Comparison of ENCODE assay signal across 8 cellular contexts in the genomic region with DNA sequence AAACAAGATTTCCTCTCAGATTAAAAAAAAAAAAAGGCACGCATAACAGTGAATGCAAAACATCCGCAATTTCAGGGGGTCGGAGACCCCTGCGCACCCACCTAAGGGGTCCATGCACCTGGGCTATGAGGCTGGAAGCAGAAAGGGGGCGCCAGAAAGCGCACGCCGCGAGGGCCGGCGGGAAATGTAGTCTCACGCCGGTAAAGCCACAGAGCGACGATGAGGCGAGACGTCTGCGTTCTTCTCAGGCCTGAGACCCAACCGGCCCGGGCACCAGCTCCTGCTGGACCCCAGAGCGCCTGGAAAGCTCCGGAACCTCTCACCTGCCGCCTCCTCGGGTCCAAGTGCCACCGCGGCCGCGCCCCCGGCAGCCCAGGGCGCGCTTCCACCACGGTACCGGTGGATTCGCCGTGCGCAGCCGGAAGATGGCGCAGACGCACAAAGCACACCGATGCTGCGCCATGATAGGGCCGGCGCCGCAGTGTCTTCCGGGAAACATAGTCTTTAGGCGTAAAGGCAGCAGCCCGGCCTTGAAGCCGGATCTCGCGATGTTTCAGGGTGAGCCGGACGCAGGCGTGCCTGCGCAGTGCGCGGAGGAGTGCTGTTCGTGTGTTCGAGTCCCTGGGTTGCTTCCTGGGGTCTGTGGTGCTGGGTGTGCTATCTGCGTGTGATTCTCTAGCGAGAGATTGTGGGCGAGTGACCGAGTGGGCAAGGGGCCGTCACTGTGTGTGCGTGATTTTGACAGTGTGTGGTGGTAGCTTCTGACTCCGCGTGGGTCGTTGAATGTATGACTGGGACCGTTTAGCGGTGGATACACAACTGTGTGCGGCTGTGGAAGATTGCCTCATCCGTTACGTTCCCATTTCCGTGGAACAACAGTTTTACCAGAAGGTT. TPM values are rescaled to one million over a fixed set of nuclear protein-coding genes. Genes with fewer than 3 reads are reported as not detected.
DNase-seq lines count a peak whose midpoint lies in the region; ATAC-seq, FAIRE-seq and TF ChIP-seq lines count a peak whose summit lies in the region.

Gene ZNF582 (minus strand): TSS at position 416 of the 894 bp plus-strand sequence. CDS start 1,782 bp downstream, outside the sequence.

- ATAC-seq in HG03060 (IDR thresholded peaks at IDR 0.05; ENCODE audit: low read depth, unreplicated experiment) = peak; percentile 94
- peak; percentile 94 for ATAC-seq in HepG2

- no peaks in the 10 kb centered on the region for H3K79me2 ChIP-seq in HepG2 (ENCODE audit: insufficient read depth, low read length)

- DNase-seq in NK-92 (lab: John Stamatoyannopoulos, UW; ENCODE audit: unreplicated experiment) = peak; percentile 36
- no peak for DNase-seq in NK-92 treated with Interleukin-12 subunit alpha and Interleukin-12 subunit beta, amount 100 ng/mL, for 24 hours (lab: John Stamatoyannopoulos, UW)
- DNase-seq in NCI-H2196 (lab: John Stamatoyannopoulos, UW; ENCODE audit: unreplicated experiment) = peak; percentile 85
- DNase-seq in activated CD4-positive, alpha-beta T cell treated with anti-CD3 and anti-CD28 coated beads, Interleukin-2, amount 50 U/mL, for 1 hour = peak; percentile 90
- peak; percentile 92 to 97 for DNase-seq in dermis microvascular lymphatic vessel endothelial cell (ENCODE audit: low read depth in 2 of 2)
- DNase-seq in HepG2 (ENCODE audit: low spot score) = peak; percentile 80
- DNase-seq in stimulated activated CD4-positive, alpha-beta T cell treated with anti-CD3 and anti-CD28 coated beads, Interleukin-2, amount 100 ng/mL, for 48 hours = peak; percentile 77 to 83

- H3K27ac ChIP-seq in HepG2 (ENCODE audit: extremely low read length, insufficient read depth, low read length) = peak within 1 kb of the TSS; percentile 79

- H4K20me1 ChIP-seq in HepG2 (ENCODE audit: insufficient read depth, low read length) = no peaks in the 10 kb centered on the region

- CTCF ChIA-PET in HepG2 (lab: Yijun Ruan, JAX; ENCODE audit: low intra/inter-chr PET ratio, low total read pairs) = no interaction called here

- intact Hi-C loops in HepG2 (cut with micrococcal nuclease; ENCODE audit: unreplicated experiment) = no loop called here

- TF ChIP-seq CTCF in HepG2 (CRISPR knock-in tag; IDR thresholded peaks at IDR 0.05) = peak; percentile 73

- TF ChIP-seq RAD21 in HepG2 (CRISPR knock-in tag; IDR thresholded peaks at IDR 0.05) = peak; percentile 40; the same call in 1 of the 2 replicates

- no peak for TF ChIP-seq POLR2A in HepG2 (IDR thresholded peaks at IDR 0.05; ENCODE audit: insufficient read depth in 1 of 2, low read depth in 2 of 2, low read length in 2 of 2)

- 0 out of 2 replicates have a peak, but pooled peaks cover 4% of the 10 kb centered on the region for H3K4me1 ChIP-seq in HepG2 (ENCODE audit: insufficient read depth, low read length)

- peak within 1 kb of the TSS; percentile 30 for H2AFZ ChIP-seq in HepG2 (ENCODE audit: low read length)

- TSS peak; percentile 59 for BruUV-seq in HepG2 (replicated peaks; lab: Mats Ljungman, UMichigan)

- peaks cover 0 to 2% of the 10 kb centered on the region in 2 experiments; a peak in 1 of 5 replicates for H3K36me3 ChIP-seq in HepG2 (replicated peaks in 1 of 2; ENCODE audit: control insufficient read depth in 1 of 2, insufficient read depth in 2 of 2, low read length in 2 of 2)

- peak within 1 kb of the TSS; percentile 55 to 77 (median 59) for H3K4me3 ChIP-seq in HepG2 (replicated peaks in 1 of 3; ENCODE audit: insufficient read depth in 1 of 3, low read depth in 2 of 3, low read length in 3 of 3)

- POLR2A ChIA-PET in HepG2 (lab: Yijun Ruan, JAX) = interaction anchor here (2.2 kb wide), 1 partner anchor 10 kb away, joined by 6 read pairs; the partner anchor contains the start of gene ZNF583

- no peak for FAIRE-seq in HepG2 (lab: Jason Lieb, UNC)

- no peaks in the 10 kb centered on the region for H3K27me3 ChIP-seq in HepG2 (ENCODE audit: control insufficient read depth in 1 of 2, insufficient read depth in 2 of 2, low read length in 2 of 2)

- peak within 1 kb of the TSS; percentile 78 for H3K9ac ChIP-seq in HepG2 (ENCODE audit: insufficient read depth, low read depth, low read length)

- peaks cover 56% of the 10 kb centered on the region for H3K9me3 ChIP-seq in HepG2 (ENCODE audit: low read length)

- TF ChIP-seq EP300 in HepG2 (IDR thresholded peaks at IDR 0.05; ENCODE audit: low read depth in 2 of 2, low read length in 2 of 2) = no peak
- TF ChIP-seq EP300 in HepG2 (CRISPR knock-in tag; IDR thresholded peaks at IDR 0.05; ENCODE audit: borderline replicate concordance) = no peak

- 56% methylated on average over 58 of the region's 73 CpGs for WGBS in HepG2 (ENCODE audit: low lambda C conversion rate)

- H3K4me2 ChIP-seq in HepG2 (ENCODE audit: low read depth, low read length) = peak within 1 kb of the TSS; percentile 52

- in situ Hi-C loops in HepG2 (cut with HindIII; ENCODE audit: extremely low pct_ligation_motif_present, low pct_unique_long_range_greater_than_20kb) = no loop called here

TF ChIP-seq in HepG2, 621 proteins besides CTCF, POLR2A, EP300 and RAD21 (continues in another document):
- peak; percentile 90 for TF ChIP-seq POGZ (CRISPR knock-in tag; IDR thresholded peaks at IDR 0.05)
- no peak for TF ChIP-seq ZNF124 (CRISPR knock-in tag; IDR thresholded peaks at IDR 0.05)
- TF ChIP-seq, protein P1, sequence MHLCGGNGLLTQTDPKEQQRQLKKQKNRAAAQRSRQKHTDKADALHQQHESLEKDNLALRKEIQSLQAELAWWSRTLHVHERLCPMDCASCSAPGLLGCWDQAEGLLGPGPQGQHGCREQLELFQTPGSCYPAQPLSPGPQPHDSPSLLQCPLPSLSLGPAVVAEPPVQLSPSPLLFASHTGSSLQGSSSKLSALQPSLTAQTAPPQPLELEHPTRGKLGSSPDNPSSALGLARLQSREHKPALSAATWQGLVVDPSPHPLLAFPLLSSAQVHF (CRISPR knock-in tag; IDR thresholded peaks at IDR 0.05) = no peak
- no peak; the same call in 1 of the 2 replicates for TF ChIP-seq SP4 (CRISPR knock-in tag; IDR thresholded peaks at IDR 0.05)
- no peak for TF ChIP-seq SP140L (CRISPR knock-in tag; IDR thresholded peaks at IDR 0.05; ENCODE audit: borderline replicate concordance)
- 0 out of 2 replicates have a peak, but pooled peaks have one; percentile 24 for TF ChIP-seq ZNF12 (CRISPR knock-in tag; IDR thresholded peaks at IDR 0.05)
- 0 out of 2 replicates have a peak, but pooled peaks have one; percentile 5 for TF ChIP-seq FOSL2 (CRISPR knock-in tag; IDR thresholded peaks at IDR 0.05)
- TF ChIP-seq TBL1XR1 (IDR thresholded peaks at IDR 0.05; ENCODE audit: borderline replicate concordance, low read length, partially characterized antibody) = no peak
- no peak for TF ChIP-seq CEBPZ (IDR thresholded peaks at IDR 0.05; ENCODE audit: low read length)
- peak; percentile 23 for TF ChIP-seq SALL1 (CRISPR knock-in tag; IDR thresholded peaks at IDR 0.05)
- no peak for TF ChIP-seq AGO2 (optimal IDR thresholded peaks at IDR 0.05; ENCODE audit: low read depth, low read length)

RNA-seq across cellular contexts. Expression of gene ZNF582, which starts in this region (rescaled TPM):
- 1.3 and 2.4 TPM in 2 replicates for total RNA-seq in dermis microvascular lymphatic vessel endothelial cell
- 1.6 and 2.4 TPM in 2 replicates for total RNA-seq in HepG2 (2016; rRNA removed; fragmentation: Illumina TruSeq; extraction: Trizol)
- total RNA-seq in HepG2 (2016; cell fraction: cytosol; rRNA removed; fragmentation: Illumina TruSeq; extraction: Trizol; ENCODE audit: low read depth) = 0.44 and 0.61 TPM in 2 replicates
- total RNA-seq in HepG2 (2016; cell fraction: insoluble cytoplasmic fraction; rRNA removed; fragmentation: Illumina TruSeq; extraction: Trizol) = 0.93 and 1.9 TPM in 2 replicates
- total RNA-seq in HepG2 (2016; cell fraction: membrane; rRNA removed; fragmentation: Illumina TruSeq; extraction: Trizol) = 0.65 and 0.90 TPM in 2 replicates
- 0.99 and 1.2 TPM in 2 replicates for total RNA-seq in HepG2 (2016; cell fraction: nucleus; rRNA removed; fragmentation: Illumina TruSeq; extraction: Trizol)
- polyA plus RNA-seq in HepG2 (2011; rRNA removed) = 0.83 and 1.1 TPM in 2 replicates
- polyA plus RNA-seq in HepG2 (2011; cell fraction: cytosol; rRNA removed) = 0.48 and 1.3 TPM in 2 replicates
- polyA plus RNA-seq in HepG2 (2011; cell fraction: nucleus; rRNA removed) = 1.2 and 1.6 TPM in 2 replicates
- polyA plus RNA-seq in HepG2 (2012) = 1.5 and 1.8 TPM in 2 replicates
- polyA plus RNA-seq in HepG2 (2016; cell fraction: cytosol; fragmentation: Illumina TruSeq; extraction: Trizol; ENCODE audit: low read depth) = 0.34 and 0.82 TPM in 2 replicates
- polyA plus RNA-seq in HepG2 (2016; cell fraction: insoluble cytoplasmic fraction; fragmentation: Illumina TruSeq; extraction: Trizol; ENCODE audit: low read depth) = 1.3 and 1.6 TPM in 2 replicates
- 0.64 and 1.2 TPM in 2 replicates for polyA plus RNA-seq in HepG2 (2016; cell fraction: membrane; fragmentation: Illumina TruSeq; extraction: Trizol; ENCODE audit: low read depth)
- 1.7 and 1.8 TPM in 2 replicates for polyA plus RNA-seq in HepG2 (2016; cell fraction: nucleus; fragmentation: Illumina TruSeq; extraction: Trizol; ENCODE audit: insufficient read depth, low read depth)
- polyA minus RNA-seq in HepG2 (2011; rRNA and poly(A)+ RNA removed; ENCODE audit: low replicate concordance) = 1.2 TPM in 1 of 2 replicates, not detected in the other
- 0.26 and 1.1 TPM in 2 replicates for polyA minus RNA-seq in HepG2 (2011; cell fraction: cytosol; rRNA and poly(A)+ RNA removed)
- polyA minus RNA-seq in HepG2 (2011; cell fraction: nucleus; rRNA and poly(A)+ RNA removed) = 2.1 and 2.3 TPM in 2 replicates
